ENCODE assay signal across 1 cellular context in the genomic region with DNA sequence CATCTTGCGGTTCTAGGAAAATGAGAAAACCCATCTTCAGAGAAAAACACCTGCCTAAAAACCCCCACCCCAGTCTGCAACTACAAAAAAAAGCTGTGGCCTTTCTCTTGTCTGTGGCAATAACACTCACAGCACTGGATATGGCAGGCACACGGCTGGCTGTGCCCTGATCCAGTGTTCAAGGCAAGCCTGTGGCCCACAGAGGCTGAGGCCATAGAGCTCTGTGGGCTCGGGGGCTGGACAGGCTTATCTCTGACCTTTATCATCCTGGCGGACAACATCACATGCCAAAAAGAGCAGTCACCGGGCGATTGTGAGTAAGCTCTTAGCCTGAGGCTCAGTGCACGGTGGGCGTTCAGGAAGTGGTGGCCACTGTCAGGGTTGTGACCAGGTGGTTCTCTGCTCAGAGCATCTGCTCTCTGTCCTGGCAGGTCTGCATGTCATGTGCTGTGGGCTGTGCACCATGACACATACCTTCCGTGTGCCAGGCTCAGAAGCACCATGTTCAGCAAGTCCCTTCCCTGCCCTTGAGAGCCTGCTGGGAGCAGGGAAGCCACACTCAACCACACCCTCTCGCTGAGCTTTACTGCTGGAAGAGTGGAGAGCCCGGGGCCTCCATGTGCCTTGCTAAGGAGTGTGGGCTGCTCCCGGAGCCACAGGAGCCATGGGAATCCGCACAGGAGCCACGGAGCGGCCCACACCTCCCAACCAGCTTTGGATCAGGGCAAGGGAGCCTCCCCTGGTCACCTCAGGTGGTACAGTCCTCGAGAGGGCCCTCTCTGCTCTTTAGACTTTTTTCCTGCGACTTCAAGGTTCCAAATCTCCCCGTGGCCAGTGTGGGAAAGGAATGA.
A peak's percentile ranks its signal among the peaks of the same experiment; 100 is the strongest.
TF ChIP-seq lines count a peak whose summit lies in the region.

No MANE protein-coding gene starts in this region.

TF ChIP-seq in HCT116, 20 proteins besides CTCF, POLR2A, EP300 and RAD21:
- TF ChIP-seq POLR2AphosphoS5 (IDR thresholded peaks at IDR 0.05; ENCODE audit: low read depth, low read length), result peak; percentile 63
- TF ChIP-seq ZNF274 (IDR thresholded peaks at IDR 0.05; ENCODE audit: low read depth, low read length), result no peak
- TF ChIP-seq JUND (IDR thresholded peaks at IDR 0.05), result no peak
- TF ChIP-seq, protein P1, sequence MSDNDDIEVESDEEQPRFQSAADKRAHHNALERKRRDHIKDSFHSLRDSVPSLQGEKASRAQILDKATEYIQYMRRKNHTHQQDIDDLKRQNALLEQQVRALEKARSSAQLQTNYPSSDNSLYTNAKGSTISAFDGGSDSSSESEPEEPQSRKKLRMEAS (IDR thresholded peaks at IDR 0.05), result no peak
- no peak for TF ChIP-seq FOSL1 (IDR thresholded peaks at IDR 0.05; ENCODE audit: low read depth)
- TF ChIP-seq SIN3A (IDR thresholded peaks at IDR 0.05; ENCODE audit: low read depth), result no peak
- no peak for TF ChIP-seq TCF7L2 (IDR thresholded peaks at IDR 0.05; ENCODE audit: borderline replicate concordance, extremely low read depth, insufficient read depth, insufficient read length)
- no peak for TF ChIP-seq SRF (IDR thresholded peaks at IDR 0.05; ENCODE audit: low read depth)
- TF ChIP-seq, protein P2, sequence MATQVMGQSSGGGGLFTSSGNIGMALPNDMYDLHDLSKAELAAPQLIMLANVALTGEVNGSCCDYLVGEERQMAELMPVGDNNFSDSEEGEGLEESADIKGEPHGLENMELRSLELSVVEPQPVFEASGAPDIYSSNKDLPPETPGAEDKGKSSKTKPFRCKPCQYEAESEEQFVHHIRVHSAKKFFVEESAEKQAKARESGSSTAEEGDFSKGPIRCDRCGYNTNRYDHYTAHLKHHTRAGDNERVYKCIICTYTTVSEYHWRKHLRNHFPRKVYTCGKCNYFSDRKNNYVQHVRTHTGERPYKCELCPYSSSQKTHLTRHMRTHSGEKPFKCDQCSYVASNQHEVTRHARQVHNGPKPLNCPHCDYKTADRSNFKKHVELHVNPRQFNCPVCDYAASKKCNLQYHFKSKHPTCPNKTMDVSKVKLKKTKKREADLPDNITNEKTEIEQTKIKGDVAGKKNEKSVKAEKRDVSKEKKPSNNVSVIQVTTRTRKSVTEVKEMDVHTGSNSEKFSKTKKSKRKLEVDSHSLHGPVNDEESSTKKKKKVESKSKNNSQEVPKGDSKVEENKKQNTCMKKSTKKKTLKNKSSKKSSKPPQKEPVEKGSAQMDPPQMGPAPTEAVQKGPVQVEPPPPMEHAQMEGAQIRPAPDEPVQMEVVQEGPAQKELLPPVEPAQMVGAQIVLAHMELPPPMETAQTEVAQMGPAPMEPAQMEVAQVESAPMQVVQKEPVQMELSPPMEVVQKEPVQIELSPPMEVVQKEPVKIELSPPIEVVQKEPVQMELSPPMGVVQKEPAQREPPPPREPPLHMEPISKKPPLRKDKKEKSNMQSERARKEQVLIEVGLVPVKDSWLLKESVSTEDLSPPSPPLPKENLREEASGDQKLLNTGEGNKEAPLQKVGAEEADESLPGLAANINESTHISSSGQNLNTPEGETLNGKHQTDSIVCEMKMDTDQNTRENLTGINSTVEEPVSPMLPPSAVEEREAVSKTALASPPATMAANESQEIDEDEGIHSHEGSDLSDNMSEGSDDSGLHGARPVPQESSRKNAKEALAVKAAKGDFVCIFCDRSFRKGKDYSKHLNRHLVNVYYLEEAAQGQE (IDR thresholded peaks at IDR 0.05; ENCODE audit: low read depth), result no peak
- TF ChIP-seq, protein P3, sequence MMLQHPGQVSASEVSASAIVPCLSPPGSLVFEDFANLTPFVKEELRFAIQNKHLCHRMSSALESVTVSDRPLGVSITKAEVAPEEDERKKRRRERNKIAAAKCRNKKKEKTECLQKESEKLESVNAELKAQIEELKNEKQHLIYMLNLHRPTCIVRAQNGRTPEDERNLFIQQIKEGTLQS (IDR thresholded peaks at IDR 0.05), result no peak
- no peak for TF ChIP-seq CBX3 (IDR thresholded peaks at IDR 0.05; ENCODE audit: low read depth)
- TF ChIP-seq CEBPB (IDR thresholded peaks at IDR 0.05; ENCODE audit: low read depth), result no peak
- TF ChIP-seq YY1 (IDR thresholded peaks at IDR 0.05; ENCODE audit: extremely low read depth, insufficient replicate concordance, low read depth, low read length), result peak; percentile 4
